ENCODE assay signal across 1 cellular context in the genomic region with DNA sequence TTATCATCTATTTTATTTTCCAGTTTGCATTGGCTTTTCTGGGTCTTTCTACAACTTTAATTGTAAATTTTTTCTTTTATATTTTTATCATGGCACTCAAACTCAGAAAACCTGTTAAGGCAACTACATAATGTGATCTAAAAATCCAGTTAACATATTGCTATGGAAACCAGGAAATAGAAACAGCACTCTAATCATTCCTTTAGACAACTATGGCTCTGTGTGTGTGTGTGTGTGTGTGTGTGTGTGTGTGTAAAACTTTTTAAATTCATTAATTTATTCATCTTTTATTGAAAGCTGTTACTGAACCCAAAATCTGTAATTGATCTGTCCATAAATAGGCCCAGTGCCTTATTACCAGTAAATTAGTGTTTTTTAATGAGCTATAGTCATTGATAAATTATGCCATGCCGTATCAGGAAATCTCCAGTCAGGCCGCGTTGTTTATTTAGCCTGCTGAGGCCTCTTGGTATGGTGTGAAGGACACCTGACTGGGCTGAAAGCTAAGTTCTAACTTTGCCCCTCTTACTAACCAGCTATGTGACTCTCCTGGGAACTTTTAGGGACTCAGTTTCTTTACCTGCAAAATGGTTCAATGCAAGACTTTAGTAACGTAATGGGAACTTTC.
TF ChIP-seq lines count a peak whose summit lies in the region.

No MANE protein-coding gene starts in this region.

TF ChIP-seq in K562, 482 proteins besides CTCF, POLR2A, EP300 and RAD21:
- TF ChIP-seq, protein P1, sequence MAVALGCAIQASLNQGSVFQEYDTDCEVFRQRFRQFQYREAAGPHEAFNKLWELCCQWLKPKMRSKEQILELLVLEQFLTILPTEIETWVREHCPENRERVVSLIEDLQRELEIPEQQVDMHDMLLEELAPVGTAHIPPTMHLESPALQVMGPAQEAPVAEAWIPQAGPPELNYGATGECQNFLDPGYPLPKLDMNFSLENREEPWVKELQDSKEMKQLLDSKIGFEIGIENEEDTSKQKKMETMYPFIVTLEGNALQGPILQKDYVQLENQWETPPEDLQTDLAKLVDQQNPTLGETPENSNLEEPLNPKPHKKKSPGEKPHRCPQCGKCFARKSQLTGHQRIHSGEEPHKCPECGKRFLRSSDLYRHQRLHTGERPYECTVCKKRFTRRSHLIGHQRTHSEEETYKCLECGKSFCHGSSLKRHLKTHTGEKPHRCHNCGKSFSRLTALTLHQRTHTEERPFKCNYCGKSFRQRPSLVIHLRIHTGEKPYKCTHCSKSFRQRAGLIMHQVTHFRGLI (CRISPR knock-in tag; IDR thresholded peaks at IDR 0.05): no peak
- TF ChIP-seq ARNT (IDR thresholded peaks at IDR 0.05) (no peak), FOXJ2 (tag; IDR thresholded peaks at IDR 0.05) (peak; percentile 93), HNRNPL (IDR thresholded peaks at IDR 0.05; ENCODE audit: low read depth, low read length) (no peak), KAT7 (CRISPR knock-in tag; IDR thresholded peaks at IDR 0.05; ENCODE audit: borderline replicate concordance) (no peak)
